In genomic region chr2:20595439-20596192, GRCh38 we compare ENCODE assay signal across 8 cellular contexts. TPM values are rescaled to one million over a fixed set of nuclear protein-coding genes. Genes with fewer than 3 reads are reported as not detected.
A peak's percentile ranks its signal among the peaks of the same experiment; 100 is the strongest.
DNase-seq lines count a peak whose midpoint lies in the region; ATAC-seq, FAIRE-seq and TF ChIP-seq lines count a peak whose summit lies in the region.

No MANE protein-coding gene starts in this region.

- H3K4me1 Mint-ChIP-seq in activated T-helper 17 cell treated with anti-CD3 and anti-CD28 coated beads, Interleukin-2, amount 50 U/mL, for 72 hours: peaks cover 18% of the 10 kb centered on the region

- POLR2A ChIA-PET in GM10248 (lab: Yijun Ruan, JAX): interaction anchor here (1.5 to 4.3 kb wide), 2 partner anchors 19 to 148 kb away, joined by 5 to 52 read pairs; partner anchors contain the start of gene RHOB

- no peaks in the 10 kb centered on the region for H3K9me3 Mint-ChIP-seq in activated T-helper 17 cell treated with anti-CD3 and anti-CD28 coated beads, Interleukin-2, amount 50 U/mL, for 72 hours

- H3K27ac Mint-ChIP-seq in activated T-helper 17 cell treated with anti-CD3 and anti-CD28 coated beads, Interleukin-2, amount 50 U/mL, for 72 hours: peak overlapping the region; percentile 93

- DNase-seq in GM10248 (ENCODE audit: extremely low spot score) (peak; percentile 77), kidney tubule cell (ENCODE audit: low spot score) (peak; percentile 90), urothelium cell line (ENCODE audit: low spot score) (peak; percentile 57), omental fat pad (ENCODE audit: low spot score) (no peak)
- no peak for DNase-seq in stimulated activated CD4-positive, alpha-beta T cell treated with anti-CD3 and anti-CD28 coated beads, Interleukin-2, amount 100 ng/mL, for 24 hours

- ATAC-seq in GM21381 (IDR thresholded peaks at IDR 0.05; ENCODE audit: unreplicated experiment): peak; percentile 87
- ATAC-seq in HG03558 (IDR thresholded peaks at IDR 0.05; ENCODE audit: extremely low read depth, unreplicated experiment): peak; percentile 79
- peak; percentile 90 for ATAC-seq in activated T-helper 17 cell treated with anti-CD3 and anti-CD28 coated beads, Interleukin-2, amount 50 U/mL, for 72 hours (replicated peaks)
- no peak for ATAC-seq in omental fat pad (ENCODE audit: low FRiP score)

- CTCF ChIA-PET in GM10248 (lab: Yijun Ruan, JAX): interaction anchor here (0.7 to 3.8 kb wide), 24 partner anchors 9 to 184 kb away, joined by 3 to 23 read pairs (median 4); partner anchors contain the start of genes HS1BP3 and RHOB

- no peak for TF ChIP-seq CTCF in GM10248 (IDR thresholded peaks at IDR 0.05; ENCODE audit: control extremely low read depth, extremely low read depth, low read depth, missing control alignments)
- TF ChIP-seq CTCF in omental fat pad (IDR thresholded peaks at IDR 0.05): no peak

- FAIRE-seq in urothelium cell line (lab: Jason Lieb, UNC): no peak

- H3K4me3 Mint-ChIP-seq in activated T-helper 17 cell treated with anti-CD3 and anti-CD28 coated beads, Interleukin-2, amount 50 U/mL, for 72 hours: peak overlapping the region; percentile 65

- no peaks in the 10 kb centered on the region for H3K27me3 Mint-ChIP-seq in activated T-helper 17 cell treated with anti-CD3 and anti-CD28 coated beads, Interleukin-2, amount 50 U/mL, for 72 hours

- no peaks in the 10 kb centered on the region for H3K36me3 Mint-ChIP-seq in activated T-helper 17 cell treated with anti-CD3 and anti-CD28 coated beads, Interleukin-2, amount 50 U/mL, for 72 hours (ENCODE audit: low read depth)

RNA-seq across cellular contexts. Expression of gene HS1BP3, which starts 55.3 kb away (rescaled TPM):
- 10 to 100 TPM in 1 of 2 donors, 1 to 10 TPM in 1; 8.9 to 10.7 TPM for total RNA-seq in activated T-helper 17 cell treated with anti-CD3 and anti-CD28 coated beads, Interleukin-2, amount 50 U/mL, for 72 hours
- total RNA-seq in omental fat pad: 10 to 100 TPM; 17.7 to 30.3 (median 22.8) TPM

Comparison
In these comparisons a context has a peak if more than half of its experiments do, and no peak if none do; other contexts are left out.
1. DNase-seq: peak in GM10248 (single experiment), kidney tubule cell (single experiment) and urothelium cell line (single experiment); none in omental fat pad (single experiment) and stimulated activated CD4-positive, alpha-beta T cell treated with anti-CD3 and anti-CD28 coated beads, Interleukin-2, amount 100 ng/mL, for 24 hours (0 of 2).